2 cellular contexts compared by ENCODE assay signal in genomic region chr4:8862800-8863758, GRCh38.
A peak's percentile ranks its signal among the peaks of the same experiment; 100 is the strongest.
TF ChIP-seq lines count a peak whose summit lies in the region.

No MANE protein-coding gene starts in this region.

TF ChIP-seq in HEK293, 187 proteins besides CTCF, POLR2A, EP300 and RAD21:
- no peak for TF ChIP-seq ZNF24 (tag by site-specific recombination; IDR thresholded peaks at IDR 0.05)
- TF ChIP-seq KLF1 (tag by site-specific recombination; IDR thresholded peaks at IDR 0.05), result peak; percentile 63
- TF ChIP-seq ZFHX2 (tag by site-specific recombination; conservative IDR thresholded peaks at IDR 0.05), result no peak
- TF ChIP-seq ZNF10 (tag by site-specific recombination; IDR thresholded peaks at IDR 0.05), result peak; percentile 83
- TF ChIP-seq ZNF776 (tag by site-specific recombination; IDR thresholded peaks at IDR 0.05; ENCODE audit: borderline replicate concordance), result no peak

TF ChIP-seq in H1, 55 proteins besides CTCF, POLR2A, EP300 and RAD21:
- no peak for TF ChIP-seq SP2 (IDR thresholded peaks at IDR 0.05; ENCODE audit: low read length)
- TF ChIP-seq EZH2 (IDR thresholded peaks at IDR 0.05; ENCODE audit: low read depth, low read length, severe bottlenecking), result peak; percentile 94
- TF ChIP-seq RNF2 (IDR thresholded peaks at IDR 0.05; ENCODE audit: borderline replicate concordance, low read depth, low read length, missing control alignments, poor library complexity, severe bottlenecking), result peak; percentile 93
- TF ChIP-seq SUZ12 (IDR thresholded peaks at IDR 0.05; ENCODE audit: low read length), result peak; percentile 84
- no peak for TF ChIP-seq ATF2 (IDR thresholded peaks at IDR 0.05; ENCODE audit: low read length)
- no peak for TF ChIP-seq CHD2 (IDR thresholded peaks at IDR 0.05; ENCODE audit: low read length)
- TF ChIP-seq CEBPB (IDR thresholded peaks at IDR 0.05; ENCODE audit: low read depth, low read length), result no peak
- TF ChIP-seq SP4 (IDR thresholded peaks at IDR 0.05; ENCODE audit: low read length), result no peak
- no peak for TF ChIP-seq TCF12 (IDR thresholded peaks at IDR 0.05; ENCODE audit: low read depth, low read length)
